Comparison of ENCODE assay signal across 1 cellular context in genomic region chr11:125890447-125891100, GRCh38.
TF ChIP-seq lines count a peak whose summit lies in the region.

No MANE protein-coding gene starts in this region.

TF ChIP-seq in WTC11, 78 proteins besides CTCF, POLR2A, EP300 and RAD21 (continued from another document):
- no peak for TF ChIP-seq TP53 (CRISPR knock-in tag; IDR thresholded peaks at IDR 0.05)
- no peak for TF ChIP-seq TEAD1 (CRISPR knock-in tag; IDR thresholded peaks at IDR 0.05)
